Comparison of ENCODE assay signal across 16 cellular contexts in genomic region chr3:163915279-163915678, GRCh38.
DNase-seq lines count a peak whose midpoint lies in the region; ATAC-seq, FAIRE-seq and TF ChIP-seq lines count a peak whose summit lies in the region.
"Had no signal": no experiment of that assay in that cellular context is flagged by ENCODE, and none has a peak within 500 bp of the region (broad histone marks: within the 10 kb centered on the region; RNA-seq: fewer than 3 reads in every experiment).

No MANE protein-coding gene starts in this region.

- no peak for TF ChIP-seq CTCF in A549 (IDR thresholded peaks at IDR 0.05)
- no peak for TF ChIP-seq CTCF in IMR-90 (conservative IDR thresholded peaks at IDR 0.05; ENCODE audit: low read depth, low read length)
- TF ChIP-seq CTCF in H1 (IDR thresholded peaks at IDR 0.05; ENCODE audit: control extremely low read depth in 1 of 3, insufficient read depth in 1 of 3, low read depth in 1 of 3, low read length in 3 of 3), result no peak
- TF ChIP-seq CTCF in HFFc6 (IDR thresholded peaks at IDR 0.05), result no peak

- H4K91ac ChIP-seq in IMR-90 (ENCODE audit: insufficient read depth, low read depth, low read length), result no peak overlapping the region
- H4K91ac ChIP-seq in H1 (replicated peaks; ENCODE audit: insufficient read length, low read length), result no peak overlapping the region

- H3K36me3 ChIP-seq in IMR-90 (ENCODE audit: control insufficient read depth, insufficient read depth, low read length) (no peaks in the 10 kb centered on the region), H1 (ENCODE audit: control insufficient read depth in 2 of 4, insufficient read depth in 4 of 4, low read length in 3 of 4) (no peaks in the 10 kb centered on the region; a peak in 1 of 8 replicates)

- no peak for DNase-seq in A549 (ENCODE audit: low read depth in 1 of 2, low spot score in 1 of 2)
- no peak for DNase-seq in IMR-90
- DNase-seq in H1 (ENCODE audit: low read depth in 1 of 2, low spot score in 2 of 2), result no peak
- no peak for DNase-seq in HFFc6
- no peak for DNase-seq in cerebellar nuclear complex (lab: John Stamatoyannopoulos, UW)
- DNase-seq: 8988T; C1 segment of cervical spinal cord; CD4-positive, alpha-beta memory T cell; DMS153; DND-41; H9 had no signal

- no peak overlapping the region for H4K8ac ChIP-seq in IMR-90 (ENCODE audit: low read depth in 2 of 2, low read length in 2 of 2)
- no peak overlapping the region for H4K8ac ChIP-seq in H1 (ENCODE audit: extremely low read depth, insufficient read depth, low read length)

- no peak for ATAC-seq in A549
- ATAC-seq in IMR-90 (ENCODE audit: low read depth), result no peak
- ATAC-seq in HG03175 (IDR thresholded peaks at IDR 0.05; ENCODE audit: unreplicated experiment), result no peak
- ATAC-seq: HCT116 had no signal

- peaks cover 10% of the 10 kb centered on the region for H3K9me3 Mint-ChIP-seq in HFFc6

- H3K79me2 ChIP-seq in H1 (ENCODE audit: control insufficient read depth in 1 of 2, insufficient read depth in 2 of 2, low read length in 2 of 2), result no peaks in the 10 kb centered on the region

- no peak overlapping the region for H2AFZ ChIP-seq in IMR-90 (replicated peaks; ENCODE audit: low read length, poor library complexity)
- no peak overlapping the region for H2AFZ ChIP-seq in H1 (ENCODE audit: low read length)

- H3K4me1 ChIP-seq in A549 (no peaks in the 10 kb centered on the region), IMR-90 (ENCODE audit: control insufficient read depth, insufficient read depth, low read length) (no peaks in the 10 kb centered on the region), H1 (replicated peaks in 1 of 4; ENCODE audit: control insufficient read depth in 3 of 4, insufficient read depth in 4 of 4, low read length in 3 of 4) (peaks cover 0 to 5% (median 0%) of the 10 kb centered on the region in 4 experiments; a peak in 2 of 7 replicates)

- FAIRE-seq in A549 (lab: Jason Lieb, UNC) (no peak), H1 (lab: Jason Lieb, UNC) (no peak)
- FAIRE-seq: G401.6, GM12892 had no signal

- H2BK120ac ChIP-seq in IMR-90 (ENCODE audit: low read depth, low read length), result no peak overlapping the region
- H2BK120ac ChIP-seq in H1 (replicated peaks; ENCODE audit: low read depth, low read length), result no peak overlapping the region

- H3K27ac Mint-ChIP-seq in HFFc6, result no peak overlapping the region
- H3K27ac Mint-ChIP-seq: CD4-positive, alpha-beta memory T cell; H9 had no signal

- no peaks in the 10 kb centered on the region for H3K9me1 ChIP-seq in IMR-90 (ENCODE audit: insufficient read depth, low read length)

- H3K56ac ChIP-seq in IMR-90 (ENCODE audit: extremely low read depth, insufficient read depth, low read length) (no peak overlapping the region), H1 (replicated peaks; ENCODE audit: insufficient read length, low read depth, low read length) (no peak overlapping the region)

- H2BK15ac ChIP-seq in IMR-90 (ENCODE audit: low read depth, low read length) (no peak overlapping the region), H1 (ENCODE audit: low read length) (no peak overlapping the region)

- H3K27me3 Mint-ChIP-seq in HFFc6 (ENCODE audit: insufficient read depth), result no peaks in the 10 kb centered on the region
- H3K27me3 Mint-ChIP-seq: CD4-positive, alpha-beta memory T cell had no signal

- H2BK20ac ChIP-seq in IMR-90 (ENCODE audit: low read depth, low read length) (no peak overlapping the region), H1 (ENCODE audit: low read length) (no peak overlapping the region)

- H3K4ac ChIP-seq in IMR-90 (ENCODE audit: low read depth, low read length) (no peak overlapping the region), H1 (replicated peaks; ENCODE audit: insufficient read length, low read depth, low read length) (no peak overlapping the region)

- H3K23me2 ChIP-seq in H1 (ENCODE audit: low read depth, low read length), result no peaks in the 10 kb centered on the region

- H3K4me3 ChIP-seq in A549, result no peak overlapping the region
- H3K4me3 ChIP-seq in IMR-90 (ENCODE audit: insufficient read depth, low read depth, low read length), result no peak overlapping the region
- no peak overlapping the region for H3K4me3 ChIP-seq in H1 (ENCODE audit: extremely low read depth in 1 of 4, insufficient read depth in 2 of 4, low read depth in 3 of 4, low read length in 4 of 4)

- H3K9me3 ChIP-seq in A549 (no peaks in the 10 kb centered on the region), IMR-90 (ENCODE audit: control insufficient read depth, insufficient read depth, low read length) (peaks cover 5% of the 10 kb centered on the region), H1 (ENCODE audit: insufficient read depth in 2 of 2, low read depth in 1 of 2, low read length in 1 of 2) (0 out of 4 replicates have a peak, but pooled peaks cover 0 to 3% of the 10 kb centered on the region in 2 experiments)
- H3K9me3 ChIP-seq: Caco-2 had no signal

- H2AK9ac ChIP-seq in IMR-90 (replicated peaks; ENCODE audit: low read depth, low read length, poor library complexity), result no peak overlapping the region

- H3K27me3 ChIP-seq in IMR-90 (ENCODE audit: control insufficient read depth, insufficient read depth, low read length) (no peaks in the 10 kb centered on the region), H1 (replicated peaks in 1 of 4; ENCODE audit: control insufficient read depth in 3 of 4, extremely low read depth in 1 of 4, insufficient read depth in 3 of 4, low read length in 3 of 4) (no peaks in the 10 kb centered on the region)

- CTCF ChIA-PET in A549 (lab: Yijun Ruan, JAX) (no interaction called here), IMR-90 (lab: Yijun Ruan, JAX) (interaction anchor here (0.7 kb wide), 1 partner anchor 1276 kb away, joined by 4 read pairs; no protein-coding TSS in a partner anchor), H1 (lab: Charles Lee; ENCODE audit: partially characterized antibody) (no interaction called here)

- H3K23ac ChIP-seq in IMR-90 (ENCODE audit: low read depth, low read length), result no peak overlapping the region
- no peak overlapping the region for H3K23ac ChIP-seq in H1 (ENCODE audit: insufficient read length)

- H2BK5ac ChIP-seq in IMR-90 (ENCODE audit: low read depth, low read length, poor library complexity, severe bottlenecking), result no peak overlapping the region
- no peak overlapping the region for H2BK5ac ChIP-seq in H1 (ENCODE audit: low read depth, low read length)

- dilution Hi-C loops in IMR-90 (cut with HindIII; ENCODE audit: low sequenced_read_pairs, unreplicated experiment), result no loop called here

- no peak overlapping the region for H3K14ac ChIP-seq in IMR-90 (replicated peaks; ENCODE audit: low read depth, low read length)
- no peak overlapping the region for H3K14ac ChIP-seq in H1 (ENCODE audit: insufficient read length)

- H3K18ac ChIP-seq in IMR-90 (ENCODE audit: low read depth, low read length), result no peak overlapping the region
- no peak overlapping the region; the same call in 1 of the 2 replicates for H3K18ac ChIP-seq in H1 (ENCODE audit: extremely low read depth, low read length)

- TF ChIP-seq RAD21 in A549 (conservative IDR thresholded peaks at IDR 0.05 in 1 of 2, IDR thresholded peaks at IDR 0.05 in 1 of 2) (no peak), IMR-90 (IDR thresholded peaks at IDR 0.05; ENCODE audit: low read length) (no peak), H1 (IDR thresholded peaks at IDR 0.05 in 1 of 2, conservative IDR thresholded peaks at IDR 0.05 in 1 of 2; ENCODE audit: low read depth in 2 of 2, low read length in 2 of 2) (no peak)

- in situ Hi-C loops in IMR-90 (cut with MboI; ENCODE audit: low sequenced_read_pairs), result no loop called here

- H4K20me1 ChIP-seq in IMR-90 (ENCODE audit: insufficient read depth, low read length) (no peaks in the 10 kb centered on the region), H1 (replicated peaks in 1 of 2; ENCODE audit: control insufficient read depth in 1 of 2, insufficient read depth in 2 of 2, low read length in 2 of 2) (no peaks in the 10 kb centered on the region)

- no TSS peak for BruUV-seq in IMR-90 (replicated peaks; lab: Mats Ljungman, UMichigan)

- TF ChIP-seq POLR2A in A549 (IDR thresholded peaks at IDR 0.05; ENCODE audit: low read length) (no peak), IMR-90 (IDR thresholded peaks at IDR 0.05; ENCODE audit: low read depth, low read length) (no peak), H1 (IDR thresholded peaks at IDR 0.05; ENCODE audit: control extremely low read depth in 1 of 2, low read depth in 2 of 2, low read length in 2 of 2) (no peak)

- H3K27ac ChIP-seq in A549, result no peak overlapping the region
- H3K27ac ChIP-seq in IMR-90 (ENCODE audit: insufficient read depth, low read length), result no peak overlapping the region
- no peak overlapping the region for H3K27ac ChIP-seq in H1 (ENCODE audit: low read depth, low read length)

- no peaks in the 10 kb centered on the region for H3K36me3 Mint-ChIP-seq in HFFc6 (ENCODE audit: low read depth)
- H3K36me3 Mint-ChIP-seq: CD4-positive, alpha-beta memory T cell had no signal

- H2BK12ac ChIP-seq in H1 (ENCODE audit: low read depth, low read length), result no peak overlapping the region

- H3K79me1 ChIP-seq in IMR-90 (ENCODE audit: low read depth in 1 of 2, low read length in 2 of 2), result no peaks in the 10 kb centered on the region
- H3K79me1 ChIP-seq in H1 (ENCODE audit: low read depth, low read length), result no peaks in the 10 kb centered on the region

- H3K9ac ChIP-seq in IMR-90 (ENCODE audit: low read depth, low read length) (no peak overlapping the region), H1 (replicated peaks in 1 of 4; ENCODE audit: extremely low read depth in 1 of 4, low read depth in 3 of 4, low read length in 3 of 4) (no peak overlapping the region)

- H3K4me2 ChIP-seq in A549 (no peak overlapping the region), IMR-90 (ENCODE audit: low read depth, low read length) (no peak overlapping the region), H1 (ENCODE audit: insufficient read depth in 1 of 2, low read depth in 2 of 2, low read length in 2 of 2) (no peak overlapping the region)

- H4K5ac ChIP-seq in IMR-90 (ENCODE audit: low read depth, low read length), result no peak overlapping the region
- H4K5ac ChIP-seq in H1 (ENCODE audit: insufficient read length, low read depth, low read length), result peak overlapping the region; percentile 60

- 31% methylated on average over 2 of the region's 2 CpGs for WGBS in A549 (ENCODE audit: missing lambda C conversion rate)
- no CpG with 5 or more reads among the region's 2 CpGs for WGBS in IMR-90 (ENCODE audit: extremely low coverage in 2 of 2, insufficient read length in 1 of 2), 2 experiments
- WGBS in H1 (ENCODE audit: extremely low coverage in 1 of 2, insufficient coverage in 1 of 2, insufficient read length in 1 of 2, insufficient replicate concordance in 2 of 2, low coverage in 1 of 2, low lambda C conversion rate in 2 of 2, missing lambda C conversion rate in 1 of 2), 2 experiments, result 97% methylated on average over 2 of the region's 2 CpGs; no CpG with 5 or more reads in 1 of the 2 experiments

- H2AK5ac ChIP-seq in IMR-90 (ENCODE audit: low read depth, low read length) (no peak overlapping the region), H1 (ENCODE audit: low read depth, low read length) (no peak overlapping the region)

- POLR2A ChIA-PET in A549 (lab: Yijun Ruan, JAX) (no interaction called here), IMR-90 (lab: Charles Lee; ENCODE audit: unreplicated experiment) (no interaction called here), H1 (lab: Charles Lee; ENCODE audit: partially characterized antibody) (no interaction called here)

- intact Hi-C loops in IMR-90 (cut with micrococcal nuclease), result no loop called here

- no peak for TF ChIP-seq EP300 in A549 (IDR thresholded peaks at IDR 0.05)
- no peak for TF ChIP-seq EP300 in H1 (IDR thresholded peaks at IDR 0.05; ENCODE audit: borderline replicate concordance in 1 of 2, low read depth in 2 of 2, low read length in 2 of 2)

- H3K4me3 Mint-ChIP-seq in HFFc6, result no peak overlapping the region
- H3K4me3 Mint-ChIP-seq: CD4-positive, alpha-beta memory T cell; H9 had no signal

- no peaks in the 10 kb centered on the region for H3K4me1 Mint-ChIP-seq in HFFc6 (ENCODE audit: low read depth)
- H3K4me1 Mint-ChIP-seq: CD4-positive, alpha-beta memory T cell had no signal

Comparison
In these comparisons a context has a peak if more than half of its experiments do, and no peak if none do; other contexts are left out.
1. Of the 18 proteins assayed by ChIP-seq in both H1 and A549: peak only in H1: none; only in A549: MAFK; in both: none; in neither: 17.